ENCODE assay signal across 25 cellular contexts in genomic region chr18:61006687-61007224, GRCh38.
A peak's percentile ranks its signal among the peaks of the same experiment; 100 is the strongest.
DNase-seq lines count a peak whose midpoint lies in the region; ATAC-seq, FAIRE-seq and TF ChIP-seq lines count a peak whose summit lies in the region.
"Had no signal": no experiment of that assay in that cellular context is flagged by ENCODE, and none has a peak within 500 bp of the region (broad histone marks: within the 10 kb centered on the region; RNA-seq: fewer than 3 reads in every experiment).

No MANE protein-coding gene starts in this region.

- H3K27me3 Mint-ChIP-seq in natural killer cell (ENCODE audit: low read depth in 2 of 2), result no peaks in the 10 kb centered on the region
- H3K27me3 Mint-ChIP-seq: CD4-positive, alpha-beta memory T cell; CD4-positive, CD25-positive, alpha-beta regulatory T cell; CD8-positive, alpha-beta memory T cell had no signal

- H3K27me3 ChIP-seq in lower lobe of right lung (ENCODE audit: low read depth) (no peaks in the 10 kb centered on the region), suprapubic skin (no peaks in the 10 kb centered on the region)
- H3K27me3 ChIP-seq: BE2C, BLaER1 had no signal

- H3K4me1 ChIP-seq in lower lobe of right lung, result no peaks in the 10 kb centered on the region
- no peaks in the 10 kb centered on the region for H3K4me1 ChIP-seq in suprapubic skin
- H3K4me1 ChIP-seq: BLaER1 had no signal

- H3K27ac Mint-ChIP-seq in natural killer cell, result no peak overlapping the region
- H3K27ac Mint-ChIP-seq: CD14-positive monocyte; CD4-positive, alpha-beta memory T cell; CD4-positive, CD25-positive, alpha-beta regulatory T cell; CD8-positive, alpha-beta memory T cell had no signal

- no peaks in the 10 kb centered on the region for H3K9me3 ChIP-seq in lower lobe of right lung
- H3K9me3 ChIP-seq in suprapubic skin, result no peaks in the 10 kb centered on the region
- H3K9me3 ChIP-seq: BE2C, BLaER1 had no signal

- no peak overlapping the region for H3K4me3 Mint-ChIP-seq in natural killer cell
- H3K4me3 Mint-ChIP-seq: CD14-positive monocyte; CD4-positive, alpha-beta memory T cell; CD4-positive, CD25-positive, alpha-beta regulatory T cell; CD8-positive, alpha-beta memory T cell had no signal

- H3K36me3 Mint-ChIP-seq in natural killer cell, result no peaks in the 10 kb centered on the region
- H3K36me3 Mint-ChIP-seq: CD14-positive monocyte; CD4-positive, alpha-beta memory T cell; CD4-positive, CD25-positive, alpha-beta regulatory T cell; CD8-positive, alpha-beta memory T cell had no signal

- no peak overlapping the region for H3K27ac ChIP-seq in lower lobe of right lung
- H3K27ac ChIP-seq in suprapubic skin, result peak overlapping the region; percentile 38
- H3K27ac ChIP-seq: 22Rv1, BLaER1 had no signal

- peak; percentile 62 for ATAC-seq in lower lobe of right lung
- ATAC-seq in natural killer cell, result no peak
- ATAC-seq: GM12878 had no signal

- WGBS in suprapubic skin, result 80% methylated on average over 4 of the region's 4 CpGs

- TF ChIP-seq POLR2A in suprapubic skin (IDR thresholded peaks at IDR 0.05), result no peak

- no peak for TF ChIP-seq CTCF in D721Med (IDR thresholded peaks at IDR 0.05; ENCODE audit: insufficient read depth, missing control alignments)
- no peak for TF ChIP-seq CTCF in epithelial cell of esophagus (IDR thresholded peaks at IDR 0.05; ENCODE audit: insufficient read depth, low read depth, low read length, missing control alignments)
- no peak for TF ChIP-seq CTCF in lower lobe of right lung (IDR thresholded peaks at IDR 0.05)
- TF ChIP-seq CTCF in suprapubic skin (IDR thresholded peaks at IDR 0.05), result no peak
- TF ChIP-seq CTCF in natural killer cell (IDR thresholded peaks at IDR 0.05), result no peak

- H3K36me3 ChIP-seq in lower lobe of right lung (no peaks in the 10 kb centered on the region), suprapubic skin (no peaks in the 10 kb centered on the region)
- H3K36me3 ChIP-seq: BE2C, BLaER1 had no signal

- peak; percentile 96 for FAIRE-seq in D721Med (lab: Jason Lieb, UNC)
- FAIRE-seq: A204.1, GM12878, GM12892, GM18507 had no signal

- TF ChIP-seq EP300 in suprapubic skin (IDR thresholded peaks at IDR 0.05), result no peak

- intact Hi-C loops in lower lobe of right lung (cut with DNase I), result no loop called here
- intact Hi-C loops in natural killer cell (cut with micrococcal nuclease), result no loop called here

- no peaks in the 10 kb centered on the region for H3K4me1 Mint-ChIP-seq in natural killer cell
- H3K4me1 Mint-ChIP-seq: CD14-positive monocyte; CD4-positive, alpha-beta memory T cell; CD4-positive, CD25-positive, alpha-beta regulatory T cell; CD8-positive, alpha-beta memory T cell had no signal

- DNase-seq in D721Med (ENCODE audit: insufficient read length, low spot score) (no peak), epithelial cell of esophagus (ENCODE audit: low read depth) (peak; percentile 2), lower lobe of right lung (no peak), suprapubic skin (ENCODE audit: low spot score in 2 of 2) (no peak), DMS79 (lab: John Stamatoyannopoulos, UW) (no peak), natural killer cell (no peak), NCI-H82 treated with DMSO at 0.1 percent for 48 hours (lab: John Stamatoyannopoulos, UW; ENCODE audit: unreplicated experiment) (no peak), NCI-H524 treated with DMSO at 0.1 percent for 48 hours (lab: John Stamatoyannopoulos, UW) (no peak)
- DNase-seq: ACHN; BE2C; C1 segment of cervical spinal cord; CD4-positive, alpha-beta memory T cell; CD4-positive, CD25-positive, alpha-beta regulatory T cell; CD8-positive, alpha-beta memory T cell; COR-L47; DND-41; EL; GDM1 had no signal

- peaks cover 11 to 13% of the 10 kb centered on the region in 2 donors for H3K9me3 Mint-ChIP-seq in natural killer cell

- no peak overlapping the region for H3K4me3 ChIP-seq in epithelial cell of esophagus (ENCODE audit: low read length)
- H3K4me3 ChIP-seq in lower lobe of right lung, result no peak overlapping the region
- no peak overlapping the region for H3K4me3 ChIP-seq in suprapubic skin
- H3K4me3 ChIP-seq: BLaER1, GM12878 had no signal

Comparison
In these comparisons a context has a peak if more than half of its experiments do, and no peak if none do; other contexts are left out.
1. ATAC-seq: peak in lower lobe of right lung (2 of 2); none in natural killer cell (0 of 3).